In the genomic region with DNA sequence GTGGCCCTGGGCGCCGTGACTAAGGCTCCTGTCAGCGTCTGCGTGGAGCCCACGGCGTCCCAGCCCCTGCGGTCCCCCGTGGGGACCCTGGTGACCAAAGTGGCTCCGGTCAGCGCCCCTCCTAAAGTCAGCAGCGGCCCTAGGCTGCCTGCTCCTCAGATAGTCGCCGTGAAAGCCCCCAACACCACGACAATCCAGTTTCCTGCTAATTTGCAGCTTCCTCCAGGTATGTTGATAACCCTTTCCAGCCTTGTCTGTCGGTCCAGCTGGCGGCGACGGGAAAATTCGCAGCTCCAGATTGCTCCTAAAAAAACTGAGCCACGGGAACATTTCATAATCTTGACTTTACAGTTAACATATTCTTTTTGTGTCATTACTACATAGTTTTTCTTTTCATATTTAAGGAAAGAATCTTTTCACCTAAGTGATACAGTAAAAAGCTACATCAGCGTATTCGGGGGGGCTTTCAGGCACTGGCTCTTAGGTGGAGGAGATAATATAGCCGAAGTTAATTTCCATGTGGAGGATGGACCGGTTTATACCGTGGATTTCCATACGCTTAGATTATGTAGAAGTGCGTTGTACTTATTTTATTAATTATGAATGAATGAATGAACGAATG, we compare ENCODE assay signal across 8 cellular contexts. TPM values are rescaled to one million over a fixed set of nuclear protein-coding genes. Genes with fewer than 3 reads are reported as not detected.
DNase-seq lines count a peak whose midpoint lies in the region; ATAC-seq and TF ChIP-seq lines count a peak whose summit lies in the region.

No MANE protein-coding gene starts in this region.

- CTCF ChIA-PET in RWPE1 (lab: Yijun Ruan, JAX) = interaction anchor here (0.6 kb wide), 1 partner anchor 251 kb away, joined by 3 read pairs; no protein-coding TSS in a partner anchor

- H3K36me3 ChIP-seq in ACC112 (ENCODE audit: insufficient read depth, low read length) (no peaks in the 10 kb centered on the region), fibroblast of lung (ENCODE audit: control insufficient read depth, insufficient read depth, low read length) (no peaks in the 10 kb centered on the region), prostate gland (no peaks in the 10 kb centered on the region)

- H3K9me3 ChIP-seq in fibroblast of lung (ENCODE audit: control insufficient read depth, insufficient read depth, low read depth, low read length) (no peaks in the 10 kb centered on the region), prostate gland (no peaks in the 10 kb centered on the region)

- H3K9ac ChIP-seq in fibroblast of lung (ENCODE audit: insufficient read depth, low read length) = peak overlapping the region; percentile 57

- DNase-seq in RWPE1 (ENCODE audit: low spot score) = no peak
- peak in 1 of 2 donors; percentile 15 for DNase-seq in fibroblast of lung (ENCODE audit: low read depth in 2 of 2)
- no peak for DNase-seq in prostate gland (ENCODE audit: low spot score)
- DNase-seq in NCI-H2081 treated with DMSO at 0.1 percent for 48 hours (lab: John Stamatoyannopoulos, UW) = no peak

- WGBS in prostate gland = 16% methylated on average over 28 of the region's 28 CpGs

- peak overlapping the region; percentile 84 for H2AFZ ChIP-seq in ACC112 (ENCODE audit: low read length, unreplicated experiment)
- H2AFZ ChIP-seq in fibroblast of lung (ENCODE audit: low read length) = peak overlapping the region; percentile 90

- TF ChIP-seq CTCF in RWPE1 (conservative IDR thresholded peaks at IDR 0.05; ENCODE audit: low read depth) (no peak), fibroblast of lung (conservative IDR thresholded peaks at IDR 0.05 in 1 of 2, IDR thresholded peaks at IDR 0.05 in 1 of 2; ENCODE audit: low read depth in 1 of 2, low read length in 2 of 2) (no peak), prostate gland (IDR thresholded peaks at IDR 0.05) (no peak)

- peak overlapping the region; percentile 98 for H3K4me2 ChIP-seq in fibroblast of lung (ENCODE audit: extremely low read depth, insufficient read depth, low read length)

- H3K27me3 ChIP-seq in ACC112 (ENCODE audit: insufficient read depth, low read length) (peaks cover 5% of the 10 kb centered on the region), fibroblast of lung (ENCODE audit: control insufficient read depth, insufficient read depth, low read length) (no peaks in the 10 kb centered on the region), prostate gland (replicated peaks; ENCODE audit: insufficient read depth) (no peaks in the 10 kb centered on the region)

- peaks cover 14% of the 10 kb centered on the region for H3K79me2 ChIP-seq in ACC112 (ENCODE audit: control insufficient read depth, insufficient read depth, low read length, unreplicated experiment)
- no peaks in the 10 kb centered on the region for H3K79me2 ChIP-seq in fibroblast of lung (ENCODE audit: control insufficient read depth, insufficient read depth, low read length)

- peak overlapping the region; percentile 82 for H3K4me3 ChIP-seq in ACC112 (ENCODE audit: low read depth, low read length)
- H3K4me3 ChIP-seq in fibroblast of lung (replicated peaks in 1 of 4; ENCODE audit: control extremely low read depth in 1 of 4, insufficient read depth in 1 of 4, low read depth in 3 of 4, low read length in 4 of 4) = peak overlapping the region; percentile 71 to 83 (median 72)
- H3K4me3 ChIP-seq in prostate gland = peak overlapping the region; percentile 77 to 82

- POLR2A ChIA-PET in RWPE1 (lab: Yijun Ruan, JAX; ENCODE audit: low non-redundant PET) = no interaction called here

- intact Hi-C loops in prostate gland (cut with DNase I) = loop anchor here (2.0 to 10.0 kb wide), 2 partner anchors 136 to 318 kb away; a partner anchor contains a TSS

- no peak for TF ChIP-seq POLR2A in prostate gland (IDR thresholded peaks at IDR 0.05)

- H3K27ac ChIP-seq in ACC112 (ENCODE audit: low read depth, low read length) = no peak overlapping the region; the same call in 1 of the 2 replicates
- H3K27ac ChIP-seq in RWPE1 = peak overlapping the region; percentile 72
- H3K27ac ChIP-seq in fibroblast of lung (ENCODE audit: insufficient read depth, low read length) = no peak overlapping the region
- H3K27ac ChIP-seq in prostate gland = peak overlapping the region; percentile 68 to 71

- peak; percentile 9 for ATAC-seq in GM19395 (IDR thresholded peaks at IDR 0.05; ENCODE audit: unreplicated experiment)
- ATAC-seq in GM19023 (IDR thresholded peaks at IDR 0.05; ENCODE audit: unreplicated experiment) = no peak
- ATAC-seq in GM19463 (IDR thresholded peaks at IDR 0.05; ENCODE audit: unreplicated experiment) = no peak

- H3K4me1 ChIP-seq in ACC112 (ENCODE audit: control insufficient read depth, insufficient read depth, low read length, unreplicated experiment) = peaks cover 15% of the 10 kb centered on the region
- H3K4me1 ChIP-seq in fibroblast of lung (ENCODE audit: control insufficient read depth, extremely low read depth, insufficient read depth, low read length) = no peaks in the 10 kb centered on the region
- H3K4me1 ChIP-seq in prostate gland (replicated peaks) = peaks cover 4% of the 10 kb centered on the region

- no peaks in the 10 kb centered on the region for H4K20me1 ChIP-seq in fibroblast of lung (ENCODE audit: control insufficient read depth, extremely low read depth, insufficient read depth, low read length)

RNA-seq across cellular contexts. Expression of a gene that starts 0.9 kb away (rescaled TPM):
- total RNA-seq in fibroblast of lung (2.0 and 2.6 TPM in 2 replicates), prostate gland (10 to 100 TPM in 1 of 2 donors, 1 to 10 TPM in 1; 5.3 to 37.3 TPM)
- 0.42 and 0.70 TPM in 2 replicates for polyA plus RNA-seq in fibroblast of lung
- 0.16 and 0.38 TPM in 2 replicates for polyA plus RNA-seq in fibroblast of lung (2012)
- not detected in 2 replicates for polyA minus RNA-seq in fibroblast of lung (ENCODE audit: low replicate concordance)

Comparison
In these comparisons a context has a peak if more than half of its experiments do, and no peak if none do; other contexts are left out.
1. H3K27ac ChIP-seq: peak in RWPE1 (single experiment) and prostate gland (2 of 2); none in ACC112 (single experiment) and fibroblast of lung (single experiment).
2. Peak in every context shown above with its lines, with median percentiles within 50 percentile points of each other: H3K4me3 ChIP-seq.